Comparison of ENCODE assay signal across 19 cellular contexts in the genomic region with DNA sequence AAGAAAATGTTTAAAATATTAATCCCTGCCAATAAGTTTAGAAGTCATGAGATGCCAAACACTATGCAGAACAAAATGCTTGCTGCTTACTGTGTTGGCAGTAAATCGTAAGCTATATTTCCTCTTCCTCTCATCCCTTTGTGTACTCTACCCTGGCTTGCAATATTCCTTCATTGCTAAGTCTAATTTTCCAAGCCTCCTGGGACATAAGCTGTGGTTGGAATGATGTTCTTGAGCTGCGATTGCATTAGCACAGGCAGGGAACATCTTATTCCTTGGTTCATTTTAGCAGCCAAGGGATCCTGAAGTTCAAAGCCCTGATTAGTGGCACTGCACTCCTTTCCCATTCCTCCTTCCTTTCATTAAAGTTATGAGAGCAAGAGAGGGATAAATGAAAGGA.
DNase-seq lines count a peak whose midpoint lies in the region; TF ChIP-seq lines count a peak whose summit lies in the region.
"Had no signal": no experiment of that assay in that cellular context is flagged by ENCODE, and none has a peak within 500 bp of the region (broad histone marks: within the 10 kb centered on the region; RNA-seq: fewer than 3 reads in every experiment).

No MANE protein-coding gene starts in this region.

- DNase-seq in NCI-H82 (lab: John Stamatoyannopoulos, UW) (peak; percentile 4), NCI-H82 treated with DMSO at 0.1 percent for 48 hours (lab: John Stamatoyannopoulos, UW; ENCODE audit: unreplicated experiment) (no peak), esophagus muscularis mucosa (ENCODE audit: extremely low spot score) (peak; percentile 57), progenitor cell of endocrine pancreas (ENCODE audit: low spot score, unreplicated experiment) (no peak), NCI-H1105 (lab: John Stamatoyannopoulos, UW) (no peak), uterus (no peak)
- DNase-seq: AML-193; Caco-2; Calu3; CD4-positive, alpha-beta T cell; CD8-positive, alpha-beta T cell; DMS79 treated with DMSO at 0.1 percent for 48 hours; GF-D8 had no signal

- H3K9me3 Mint-ChIP-seq in progenitor cell of endocrine pancreas (ENCODE audit: low read depth), result peaks cover 17% of the 10 kb centered on the region

- no peak overlapping the region for H3K27ac ChIP-seq in esophagus muscularis mucosa (replicated peaks in 1 of 4)
- H3K27ac ChIP-seq in neural cell (ENCODE audit: low read length), result no peak overlapping the region
- no peak overlapping the region for H3K27ac ChIP-seq in uterus
- H3K27ac ChIP-seq: 22Rv1; A549; BLaER1 treated with 17β-estradiol and CSF1 and Interleukin-3, amounts not matched to agents 10 nM and 100 nM; C4-2B had no signal

- no peaks in the 10 kb centered on the region for H3F3A ChIP-seq in neural cell (ENCODE audit: insufficient read depth, low read length, poor library complexity, severe bottlenecking)

- H3K4me1 ChIP-seq in esophagus muscularis mucosa (no peaks in the 10 kb centered on the region), uterus (no peaks in the 10 kb centered on the region)
- H3K4me1 ChIP-seq: A549, Caco-2 had no signal

- no peaks in the 10 kb centered on the region for H3K79me2 ChIP-seq in neural cell (replicated peaks; ENCODE audit: insufficient read depth, low read length)

- H3K27ac Mint-ChIP-seq in progenitor cell of endocrine pancreas, result no peak overlapping the region
- H3K27ac Mint-ChIP-seq: B cell; CD4-positive, alpha-beta T cell; CD8-positive, alpha-beta T cell had no signal

- H3K4me3 Mint-ChIP-seq in progenitor cell of endocrine pancreas (ENCODE audit: low read depth), result no peak overlapping the region
- H3K4me3 Mint-ChIP-seq: B cell; CD4-positive, alpha-beta T cell; CD8-positive, alpha-beta T cell had no signal

- TF ChIP-seq POLR2A in esophagus muscularis mucosa (IDR thresholded peaks at IDR 0.05; ENCODE audit: low read depth) (no peak), uterus (IDR thresholded peaks at IDR 0.05) (no peak)

- no peaks in the 10 kb centered on the region for H4K20me1 ChIP-seq in neural cell (ENCODE audit: insufficient read depth)
- H4K20me1 ChIP-seq: BLaER1 treated with 17β-estradiol and CSF1 and Interleukin-3, amounts not matched to agents 10 nM and 100 nM had no signal

- H3K9me3 ChIP-seq in esophagus muscularis mucosa, result peaks cover 0 to 21% (median 6%) of the 10 kb centered on the region in 4 donors
- no peaks in the 10 kb centered on the region for H3K9me3 ChIP-seq in neural cell (ENCODE audit: low read length)
- H3K9me3 ChIP-seq in uterus, result no peaks in the 10 kb centered on the region

- no peak for TF ChIP-seq RAD21 in neural cell (conservative IDR thresholded peaks at IDR 0.05)

- intact Hi-C loops in esophagus muscularis mucosa (cut with DNase I), result no loop called here
- intact Hi-C loops in uterus (cut with DNase I; ENCODE audit: low total_unique reads), result no loop called here

- H3K36me3 ChIP-seq in esophagus muscularis mucosa (no peaks in the 10 kb centered on the region), neural cell (ENCODE audit: insufficient read depth, low read length) (no peaks in the 10 kb centered on the region), uterus (no peaks in the 10 kb centered on the region)
- H3K36me3 ChIP-seq: BLaER1 treated with 17β-estradiol and CSF1 and Interleukin-3, amounts not matched to agents 10 nM and 100 nM had no signal

- no peak overlapping the region for H2AFZ ChIP-seq in neural cell (ENCODE audit: low read depth, low read length)

- H3K4me3 ChIP-seq in esophagus muscularis mucosa, result no peak overlapping the region
- no peak overlapping the region for H3K4me3 ChIP-seq in neural cell (ENCODE audit: low read length)
- H3K4me3 ChIP-seq in uterus, result no peak overlapping the region
- H3K4me3 ChIP-seq: A549; BLaER1 treated with 17β-estradiol and CSF1 and Interleukin-3, amounts not matched to agents 10 nM and 100 nM had no signal

- no peaks in the 10 kb centered on the region for H3K4me1 Mint-ChIP-seq in progenitor cell of endocrine pancreas (ENCODE audit: low read depth)
- H3K4me1 Mint-ChIP-seq: B cell had no signal

- TF ChIP-seq EP300 in esophagus muscularis mucosa (IDR thresholded peaks at IDR 0.05) (no peak), neural cell (conservative IDR thresholded peaks at IDR 0.05; ENCODE audit: poor library complexity, severe bottlenecking) (no peak)

- no peak overlapping the region for H3K9ac ChIP-seq in neural cell (ENCODE audit: low read length)
- H3K9ac ChIP-seq: BLaER1 treated with 17β-estradiol and CSF1 and Interleukin-3, amounts not matched to agents 10 nM and 100 nM had no signal

- TF ChIP-seq CTCF in esophagus muscularis mucosa (IDR thresholded peaks at IDR 0.05) (no peak), neural cell (IDR thresholded peaks at IDR 0.05; ENCODE audit: poor library complexity, severe bottlenecking) (no peak), progenitor cell of endocrine pancreas (IDR thresholded peaks at IDR 0.05; ENCODE audit: unreplicated experiment) (no peak), uterus (IDR thresholded peaks at IDR 0.05) (no peak)

- H3K27me3 Mint-ChIP-seq in progenitor cell of endocrine pancreas, result no peaks in the 10 kb centered on the region
- H3K27me3 Mint-ChIP-seq: B cell; CD4-positive, alpha-beta T cell had no signal

- H3K4me2 ChIP-seq in neural cell (ENCODE audit: low read length), result no peak overlapping the region
- H3K4me2 ChIP-seq: A549; BLaER1 treated with 17β-estradiol and CSF1 and Interleukin-3, amounts not matched to agents 10 nM and 100 nM had no signal

- 64% methylated on average over 2 of the region's 2 CpGs for WGBS in esophagus muscularis mucosa

- H3K27me3 ChIP-seq in esophagus muscularis mucosa (no peaks in the 10 kb centered on the region), neural cell (ENCODE audit: insufficient read depth, low read depth, low read length) (no peaks in the 10 kb centered on the region), uterus (no peaks in the 10 kb centered on the region)
- H3K27me3 ChIP-seq: BLaER1 treated with 17β-estradiol and CSF1 and Interleukin-3, amounts not matched to agents 10 nM and 100 nM had no signal

- H3K36me3 Mint-ChIP-seq in progenitor cell of endocrine pancreas (ENCODE audit: insufficient read depth), result no peaks in the 10 kb centered on the region
- H3K36me3 Mint-ChIP-seq: CD8-positive, alpha-beta T cell had no signal

- no peaks in the 10 kb centered on the region for H3K9me2 ChIP-seq in neural cell (ENCODE audit: insufficient read depth, low read length)

TF ChIP-seq in neural cell, 6 proteins besides CTCF, POLR2A, EP300 and RAD21:
- TF ChIP-seq POLR2AphosphoS5 (IDR thresholded peaks at IDR 0.05), result no peak
- TF ChIP-seq, protein P1, sequence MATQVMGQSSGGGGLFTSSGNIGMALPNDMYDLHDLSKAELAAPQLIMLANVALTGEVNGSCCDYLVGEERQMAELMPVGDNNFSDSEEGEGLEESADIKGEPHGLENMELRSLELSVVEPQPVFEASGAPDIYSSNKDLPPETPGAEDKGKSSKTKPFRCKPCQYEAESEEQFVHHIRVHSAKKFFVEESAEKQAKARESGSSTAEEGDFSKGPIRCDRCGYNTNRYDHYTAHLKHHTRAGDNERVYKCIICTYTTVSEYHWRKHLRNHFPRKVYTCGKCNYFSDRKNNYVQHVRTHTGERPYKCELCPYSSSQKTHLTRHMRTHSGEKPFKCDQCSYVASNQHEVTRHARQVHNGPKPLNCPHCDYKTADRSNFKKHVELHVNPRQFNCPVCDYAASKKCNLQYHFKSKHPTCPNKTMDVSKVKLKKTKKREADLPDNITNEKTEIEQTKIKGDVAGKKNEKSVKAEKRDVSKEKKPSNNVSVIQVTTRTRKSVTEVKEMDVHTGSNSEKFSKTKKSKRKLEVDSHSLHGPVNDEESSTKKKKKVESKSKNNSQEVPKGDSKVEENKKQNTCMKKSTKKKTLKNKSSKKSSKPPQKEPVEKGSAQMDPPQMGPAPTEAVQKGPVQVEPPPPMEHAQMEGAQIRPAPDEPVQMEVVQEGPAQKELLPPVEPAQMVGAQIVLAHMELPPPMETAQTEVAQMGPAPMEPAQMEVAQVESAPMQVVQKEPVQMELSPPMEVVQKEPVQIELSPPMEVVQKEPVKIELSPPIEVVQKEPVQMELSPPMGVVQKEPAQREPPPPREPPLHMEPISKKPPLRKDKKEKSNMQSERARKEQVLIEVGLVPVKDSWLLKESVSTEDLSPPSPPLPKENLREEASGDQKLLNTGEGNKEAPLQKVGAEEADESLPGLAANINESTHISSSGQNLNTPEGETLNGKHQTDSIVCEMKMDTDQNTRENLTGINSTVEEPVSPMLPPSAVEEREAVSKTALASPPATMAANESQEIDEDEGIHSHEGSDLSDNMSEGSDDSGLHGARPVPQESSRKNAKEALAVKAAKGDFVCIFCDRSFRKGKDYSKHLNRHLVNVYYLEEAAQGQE (IDR thresholded peaks at IDR 0.05; ENCODE audit: borderline replicate concordance), result peak; percentile 53

Comparison
In these comparisons a context has a peak if more than half of its experiments do, and no peak if none do; other contexts are left out.
1. DNase-seq: peak in NCI-H82 (single experiment) and esophagus muscularis mucosa (single experiment); none in NCI-H82 treated with DMSO at 0.1 percent for 48 hours (single experiment), progenitor cell of endocrine pancreas (single experiment), NCI-H1105 (single experiment) and uterus (0 of 2).